In the genomic region with DNA sequence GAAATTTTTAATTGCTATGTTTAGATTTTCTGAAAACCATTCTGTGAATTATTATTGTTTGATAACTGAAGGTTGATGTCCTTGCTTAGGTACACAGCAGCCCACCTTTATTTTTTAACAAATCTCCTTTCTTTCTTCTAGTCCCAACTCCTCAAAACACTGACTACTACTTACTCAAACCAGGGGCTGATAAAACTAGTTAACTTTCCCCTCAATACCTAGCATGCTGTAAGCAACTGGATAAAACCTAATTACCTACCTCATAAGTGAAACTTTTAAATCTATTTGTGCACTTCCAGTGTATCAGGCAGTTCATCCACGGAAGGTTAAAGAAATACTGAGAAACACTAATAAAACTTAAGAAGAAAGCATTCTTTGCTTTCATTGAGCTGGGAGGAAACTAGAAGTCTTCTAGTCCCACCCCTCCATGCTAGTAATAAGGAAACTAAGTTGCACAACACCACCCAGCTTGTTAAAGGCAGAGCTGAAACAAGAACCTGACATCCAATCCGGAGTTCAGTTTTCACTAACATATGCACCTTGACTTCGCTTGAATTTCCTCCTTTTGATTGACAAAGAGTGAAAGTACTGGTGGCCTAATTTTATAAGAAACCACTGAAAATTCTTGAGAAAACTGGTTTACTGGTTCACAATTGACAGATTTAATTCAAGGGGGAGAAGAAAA, we compare ENCODE assay signal across 8 cellular contexts.
A peak's percentile ranks its signal among the peaks of the same experiment; 100 is the strongest.
DNase-seq lines count a peak whose midpoint lies in the region; ATAC-seq and TF ChIP-seq lines count a peak whose summit lies in the region.

No MANE protein-coding gene starts in this region.

- H3K27ac Mint-ChIP-seq in immature natural killer cell: peak overlapping the region; percentile 80 to 93 (median 90)

- H3K14ac ChIP-seq in neuronal stem cell (ENCODE audit: low read length): no peak overlapping the region

- H3K27ac ChIP-seq in A673 (ENCODE audit: low read depth, low read length, poor library complexity, severe bottlenecking) (no peak overlapping the region), RWPE2 (ENCODE audit: poor library complexity, severe bottlenecking) (peak overlapping the region; percentile 2), neuronal stem cell (replicated peaks; ENCODE audit: low read length) (no peak overlapping the region), coronary artery (no peak overlapping the region)

- peaks cover 0 to 6% (median 0%) of the 10 kb centered on the region in 6 donors for H3K9me3 Mint-ChIP-seq in immature natural killer cell

- H3K4me1 ChIP-seq in A673 (ENCODE audit: insufficient read depth, low read length, poor library complexity, severe bottlenecking) (no peaks in the 10 kb centered on the region), RWPE2 (ENCODE audit: insufficient read depth, poor library complexity, severe bottlenecking) (peaks cover 33% of the 10 kb centered on the region), neuronal stem cell (ENCODE audit: control insufficient read depth in 2 of 2, insufficient read depth in 1 of 2, low read depth in 1 of 2, low read length in 2 of 2) (no peaks in the 10 kb centered on the region)

- H3K36me3 Mint-ChIP-seq in immature natural killer cell: peaks cover 0 to 10% (median 10%) of the 10 kb centered on the region in 3 donors

- DNase-seq in A673 (ENCODE audit: low spot score) (peak; percentile 9), RWPE2 (ENCODE audit: low spot score) (no peak), immature natural killer cell (peak; percentile 46 to 59 (median 49)), neuronal stem cell (ENCODE audit: low spot score) (no peak), epidermal melanocyte (ENCODE audit: insufficient read length, low spot score) (no peak), coronary artery (ENCODE audit: low spot score) (no peak)

- no peaks in the 10 kb centered on the region for H3K36me3 ChIP-seq in A673 (ENCODE audit: insufficient read depth, low read length, poor library complexity, severe bottlenecking)
- H3K36me3 ChIP-seq in RWPE2 (ENCODE audit: low read depth): no peaks in the 10 kb centered on the region
- H3K36me3 ChIP-seq in neuronal stem cell (replicated peaks in 1 of 2; ENCODE audit: control insufficient read depth in 2 of 2, insufficient read depth in 2 of 2, low read length in 2 of 2): no peaks in the 10 kb centered on the region

- no peaks in the 10 kb centered on the region for H3K79me1 ChIP-seq in neuronal stem cell (ENCODE audit: low read depth, low read length)

- intact Hi-C loops in A673 (cut with micrococcal nuclease; ENCODE audit: unreplicated experiment): no loop called here

- H3K4me3 ChIP-seq in A673 (ENCODE audit: low read depth, low read length, poor library complexity, severe bottlenecking) (no peak overlapping the region), RWPE2 (ENCODE audit: severe bottlenecking) (no peak overlapping the region), neuronal stem cell (ENCODE audit: low read length in 2 of 2) (no peak overlapping the region), coronary artery (no peak overlapping the region)

- no peak overlapping the region for H2BK5ac ChIP-seq in neuronal stem cell (ENCODE audit: low read length)

- peaks cover 13 to 37% of the 10 kb centered on the region in 2 donors for H3K4me1 Mint-ChIP-seq in immature natural killer cell

- no peak overlapping the region for H2BK120ac ChIP-seq in neuronal stem cell (ENCODE audit: low read depth, low read length)

- peak overlapping the region; percentile 34 to 87 (median 78) for H3K4me3 Mint-ChIP-seq in immature natural killer cell

- no peak overlapping the region for H2BK12ac ChIP-seq in neuronal stem cell (ENCODE audit: low read length)

- H2AK5ac ChIP-seq in neuronal stem cell (ENCODE audit: low read depth, low read length): no peak overlapping the region

- POLR2A ChIA-PET in A673 (lab: Charles Lee; ENCODE audit: low non-redundant PET): no interaction called here

- H3K9me3 ChIP-seq in A673 (ENCODE audit: low read depth, low read length, poor library complexity, severe bottlenecking): no peaks in the 10 kb centered on the region
- H3K9me3 ChIP-seq in RWPE2 (ENCODE audit: severe bottlenecking): no peaks in the 10 kb centered on the region
- peaks cover 0 to 3% of the 10 kb centered on the region in 2 donors for H3K9me3 ChIP-seq in neuronal stem cell (replicated peaks in 1 of 2; ENCODE audit: control insufficient read depth in 2 of 2, insufficient read depth in 1 of 2, low read depth in 1 of 2, low read length in 2 of 2)

- H3K9ac ChIP-seq in neuronal stem cell (ENCODE audit: low read depth, low read length, poor library complexity): no peak overlapping the region

- H3K27me3 ChIP-seq in A673 (replicated peaks; ENCODE audit: insufficient read depth, low read depth, low read length, poor library complexity): no peaks in the 10 kb centered on the region
- H3K27me3 ChIP-seq in RWPE2 (ENCODE audit: insufficient read depth, poor library complexity, severe bottlenecking): no peaks in the 10 kb centered on the region
- H3K27me3 ChIP-seq in neuronal stem cell (ENCODE audit: control insufficient read depth in 3 of 3, insufficient read depth in 3 of 3, low read depth in 1 of 3, low read length in 3 of 3): no peaks in the 10 kb centered on the region

- no TSS peak for BruUV-seq in A673 (replicated peaks; lab: Mats Ljungman, UMichigan)

- H3K4me2 ChIP-seq in neuronal stem cell (ENCODE audit: insufficient read depth, low read length, poor library complexity, severe bottlenecking): no peak overlapping the region

- H4K91ac ChIP-seq in neuronal stem cell (ENCODE audit: low read depth, low read length, poor library complexity): no peak overlapping the region

- H4K8ac ChIP-seq in neuronal stem cell (ENCODE audit: low read depth, low read length): no peak overlapping the region

- H2AFZ ChIP-seq in neuronal stem cell (ENCODE audit: low read length): no peak overlapping the region

- no CpG with 5 or more reads among the region's 3 CpGs for WGBS in neuronal stem cell (ENCODE audit: extremely low coverage in 2 of 2, insufficient read length in 2 of 2, insufficient replicate concordance in 1 of 2), 2 donors

- peak; percentile 98 for ATAC-seq in GM18870 (IDR thresholded peaks at IDR 0.05; ENCODE audit: unreplicated experiment)
- ATAC-seq in HG03045 (IDR thresholded peaks at IDR 0.05; ENCODE audit: unreplicated experiment): peak; percentile 98
- ATAC-seq in RWPE2 (ENCODE audit: low read depth): peak; percentile 58

- CTCF ChIA-PET in A673 (lab: Charles Lee): no interaction called here

- no peak overlapping the region for H3K23ac ChIP-seq in neuronal stem cell (ENCODE audit: low read depth, low read length, poor library complexity)

- TF ChIP-seq CTCF in A673 (conservative IDR thresholded peaks at IDR 0.05; ENCODE audit: low read depth, low read length) (no peak), RWPE2 (IDR thresholded peaks at IDR 0.05; ENCODE audit: poor library complexity, severe bottlenecking) (no peak), coronary artery (IDR thresholded peaks at IDR 0.05) (no peak)

- H3K18ac ChIP-seq in neuronal stem cell (ENCODE audit: low read length): no peak overlapping the region

- peaks cover 0 to 9% (median 3%) of the 10 kb centered on the region in 3 donors for H3K27me3 Mint-ChIP-seq in immature natural killer cell (ENCODE audit: low read depth in 3 of 3)

- H3K4ac ChIP-seq in neuronal stem cell (ENCODE audit: low read length): no peak overlapping the region

- H2BK15ac ChIP-seq in neuronal stem cell (ENCODE audit: low read length): no peak overlapping the region

Comparison
In these comparisons a context has a peak if more than half of its experiments do, and no peak if none do; other contexts are left out.
1. DNase-seq: peak in A673 (single experiment) and immature natural killer cell (3 of 3); none in RWPE2 (single experiment), neuronal stem cell (single experiment), epidermal melanocyte (single experiment) and coronary artery (single experiment).
2. Peak in every context shown above with its lines, with median percentiles within 50 percentile points of each other: ATAC-seq.